In genomic region chr13:77660841-77661250, GRCh38 we compare ENCODE assay signal across 29 cellular contexts.
"Had no signal": no experiment of that assay in that cellular context is flagged by ENCODE, and none has a peak within 500 bp of the region (broad histone marks: within the 10 kb centered on the region; RNA-seq: fewer than 3 reads in every experiment).

No MANE protein-coding gene starts in this region.

- H3K4me3 Mint-ChIP-seq: stimulated activated effector memory CD8-positive, alpha-beta T cell treated with anti-CD3 and anti-CD28 coated beads, Interleukin-12 subunit alpha, Interleukin-12 subunit beta, amount 100 ng/mL, for 72 hours; stimulated activated memory B cell treated with anti-CD40 and anti-IgM and Interleukin-4, amounts not matched to agents 10 μg/mL and 1 μg/mL and 100 μg/mL, for 72 hours; stimulated activated naive B cell treated with anti-CD40 and anti-IgM and Interleukin-4, amounts not matched to agents 10 μg/mL and 1 μg/mL and 100 μg/mL, for 72 hours; stimulated activated naive CD8-positive, alpha-beta T cell treated with anti-CD3 and anti-CD28 coated beads, Interleukin-15, amount 100 ng/mL, for 72 hours; stimulated activated naive CD8-positive, alpha-beta T cell treated with anti-CD3 and anti-CD28 coated beads, Interleukin-15, Interleukin-2, amounts not matched to agents 100 ng/mL and 50 ng/mL, for 24 hours; type B pancreatic cell had no signal

- H3K27me3 Mint-ChIP-seq: stimulated activated memory B cell treated with anti-CD40 and anti-IgM and Interleukin-4, amounts not matched to agents 10 μg/mL and 1 μg/mL and 100 μg/mL, for 72 hours; stimulated activated naive B cell treated with anti-CD40 and anti-IgM and Interleukin-4, amounts not matched to agents 10 μg/mL and 1 μg/mL and 100 μg/mL, for 72 hours; stimulated activated naive CD8-positive, alpha-beta T cell treated with anti-CD3 and anti-CD28 coated beads, Interleukin-15, Interleukin-2, amounts not matched to agents 100 ng/mL and 50 ng/mL, for 24 hours; type B pancreatic cell had no signal

- H3K4me1 Mint-ChIP-seq: stimulated activated effector memory CD8-positive, alpha-beta T cell treated with anti-CD3 and anti-CD28 coated beads, Interleukin-12 subunit alpha, Interleukin-12 subunit beta, amount 100 ng/mL, for 72 hours; stimulated activated memory B cell treated with anti-CD40 and anti-IgM and Interleukin-4, amounts not matched to agents 10 μg/mL and 1 μg/mL and 100 μg/mL, for 72 hours; stimulated activated naive B cell treated with anti-CD40 and anti-IgM and Interleukin-4, amounts not matched to agents 10 μg/mL and 1 μg/mL and 100 μg/mL, for 72 hours; stimulated activated naive CD8-positive, alpha-beta T cell treated with anti-CD3 and anti-CD28 coated beads, Interleukin-15, amount 100 ng/mL, for 72 hours had no signal

- H3K36me3 ChIP-seq: stomach, suprapubic skin, thoracic aorta, thyroid gland, tibial artery, tibial nerve, transverse colon, upper lobe of left lung, upper lobe of right lung, uterus, vagina had no signal

- FAIRE-seq: urothelium cell line had no signal

- H3K9me3 Mint-ChIP-seq: stimulated activated effector memory CD8-positive, alpha-beta T cell treated with anti-CD3 and anti-CD28 coated beads, Interleukin-12 subunit alpha, Interleukin-12 subunit beta, amount 100 ng/mL, for 72 hours; stimulated activated naive CD8-positive, alpha-beta T cell treated with anti-CD3 and anti-CD28 coated beads, Interleukin-15, amount 100 ng/mL, for 72 hours; stimulated activated naive CD8-positive, alpha-beta T cell treated with anti-CD3 and anti-CD28 coated beads, Interleukin-15, Interleukin-2, amounts not matched to agents 100 ng/mL and 50 ng/mL, for 24 hours; type B pancreatic cell had no signal

- H3K4me1 ChIP-seq: stomach, suprapubic skin, testis, thyroid gland, tibial artery, tibial nerve, transverse colon, upper lobe of left lung, upper lobe of right lung, uterus, vagina had no signal

- ATAC-seq: stimulated activated effector memory CD8-positive, alpha-beta T cell treated with anti-CD3 and anti-CD28 coated beads, Interleukin-12 subunit alpha, Interleukin-12 subunit beta, amount 100 ng/mL, for 72 hours; stimulated activated memory B cell treated with anti-CD40 and anti-IgM and Interleukin-4, amounts not matched to agents 10 μg/mL and 1 μg/mL and 100 μg/mL, for 72 hours; stimulated activated naive B cell treated with anti-CD40 and anti-IgM and Interleukin-4, amounts not matched to agents 10 μg/mL and 1 μg/mL and 100 μg/mL, for 72 hours; stimulated activated naive CD8-positive, alpha-beta T cell treated with anti-CD3 and anti-CD28 coated beads, Interleukin-15, amount 100 ng/mL, for 72 hours; stimulated activated naive CD8-positive, alpha-beta T cell treated with anti-CD3 and anti-CD28 coated beads, Interleukin-15, Interleukin-2, amounts not matched to agents 100 U/mL and 50 U/mL, for 24 hours; upper lobe of right lung had no signal

- H3K27ac ChIP-seq: stomach, suprapubic skin, testis, thoracic aorta, thyroid gland, tibial artery, tibial nerve, transverse colon, upper lobe of left lung, upper lobe of right lung, uterus, vagina had no signal

- H3K4me3 ChIP-seq: stomach, suprapubic skin, thoracic aorta, thyroid gland, tibial artery, tibial nerve, transverse colon, upper lobe of left lung, upper lobe of right lung, uterus, vagina had no signal

- DNase-seq: stimulated activated CD4-positive, alpha-beta T cell treated with anti-CD3 and anti-CD28 coated beads, Interleukin-2, amount 100 ng/mL, for 48 hours; stimulated activated CD4-positive, alpha-beta T cell treated with anti-CD3 and anti-CD28 coated beads, Interleukin-4, amount 100 ng/mL, for 1 hour; stimulated activated CD4-positive, alpha-beta T cell treated with anti-CD3 and anti-CD28 coated beads, Interleukin-4, amount 100 ng/mL, for 24 hours; stimulated activated CD4-positive, alpha-beta T cell treated with anti-CD3 and anti-CD28 coated beads, Interleukin-4, amount 100 ng/mL, for 4 hours; stimulated activated CD8-positive, alpha-beta memory T cell treated with anti-CD3 and anti-CD28 coated beads, Interleukin-4, amount 100 ng/mL, for 48 hours; stimulated activated naive B cell treated with anti-CD40 and anti-IgM and Interleukin-4, amounts not matched to agents 10 μg/mL and 1 μg/mL and 100 μg/mL, for 72 hours; stimulated activated naive CD4-positive, alpha-beta T cell; stimulated activated naive CD4-positive, alpha-beta T cell treated with Interleukin-2 at 50 U/mL for 16 hours; stimulated activated naive CD8-positive, alpha-beta T cell treated with anti-CD3 and anti-CD28 coated beads, Interleukin-15, amount 100 ng/mL, for 72 hours; stimulated activated naive CD8-positive, alpha-beta T cell treated with anti-CD3 and anti-CD28 coated beads, Interleukin-15, Interleukin-2, amounts not matched to agents 100 U/mL and 50 U/mL, for 24 hours; stomach; substantia nigra; testis; thyroid gland; tibial artery; transverse colon; trophoblast cell; upper lobe of right lung; uterus had no signal

- H3K9me3 ChIP-seq: suprapubic skin, testis, thoracic aorta, thyroid gland, transverse colon, upper lobe of left lung, upper lobe of right lung, uterus, vagina had no signal

- H3K27me3 ChIP-seq: stomach, suprapubic skin, testis, thyroid gland, tibial artery, tibial nerve, transverse colon, upper lobe of left lung, upper lobe of right lung, uterus, vagina had no signal

- H3K36me3 Mint-ChIP-seq: stimulated activated effector memory CD8-positive, alpha-beta T cell treated with anti-CD3 and anti-CD28 coated beads, Interleukin-12 subunit alpha, Interleukin-12 subunit beta, amount 100 ng/mL, for 72 hours; stimulated activated memory B cell treated with anti-CD40 and anti-IgM and Interleukin-4, amounts not matched to agents 10 μg/mL and 1 μg/mL and 100 μg/mL, for 72 hours; stimulated activated naive B cell treated with anti-CD40 and anti-IgM and Interleukin-4, amounts not matched to agents 10 μg/mL and 1 μg/mL and 100 μg/mL, for 72 hours; type B pancreatic cell had no signal

- H3K27ac Mint-ChIP-seq: stimulated activated effector memory CD8-positive, alpha-beta T cell treated with anti-CD3 and anti-CD28 coated beads, Interleukin-12 subunit alpha, Interleukin-12 subunit beta, amount 100 ng/mL, for 72 hours; stimulated activated memory B cell treated with anti-CD40 and anti-IgM and Interleukin-4, amounts not matched to agents 10 μg/mL and 1 μg/mL and 100 μg/mL, for 72 hours; stimulated activated naive B cell treated with anti-CD40 and anti-IgM and Interleukin-4, amounts not matched to agents 10 μg/mL and 1 μg/mL and 100 μg/mL, for 72 hours; stimulated activated naive CD8-positive, alpha-beta T cell treated with anti-CD3 and anti-CD28 coated beads, Interleukin-15, amount 100 ng/mL, for 72 hours; stimulated activated naive CD8-positive, alpha-beta T cell treated with anti-CD3 and anti-CD28 coated beads, Interleukin-15, Interleukin-2, amounts not matched to agents 100 ng/mL and 50 ng/mL, for 24 hours; type B pancreatic cell had no signal
